In genomic region chr14:100238419-100239199, GRCh38 we compare ENCODE assay signal across 1 cellular context.
A peak's percentile ranks its signal among the peaks of the same experiment; 100 is the strongest.
TF ChIP-seq lines count a peak whose summit lies in the region.

Gene YY1, plus strand, starts transcription at chr14:100239144. Its CDS starts 101 bp downstream, at chr14:100239245.

TF ChIP-seq in A549, 52 proteins besides CTCF, POLR2A, EP300 and RAD21 (continued from another document):
- TF ChIP-seq, protein P1, sequence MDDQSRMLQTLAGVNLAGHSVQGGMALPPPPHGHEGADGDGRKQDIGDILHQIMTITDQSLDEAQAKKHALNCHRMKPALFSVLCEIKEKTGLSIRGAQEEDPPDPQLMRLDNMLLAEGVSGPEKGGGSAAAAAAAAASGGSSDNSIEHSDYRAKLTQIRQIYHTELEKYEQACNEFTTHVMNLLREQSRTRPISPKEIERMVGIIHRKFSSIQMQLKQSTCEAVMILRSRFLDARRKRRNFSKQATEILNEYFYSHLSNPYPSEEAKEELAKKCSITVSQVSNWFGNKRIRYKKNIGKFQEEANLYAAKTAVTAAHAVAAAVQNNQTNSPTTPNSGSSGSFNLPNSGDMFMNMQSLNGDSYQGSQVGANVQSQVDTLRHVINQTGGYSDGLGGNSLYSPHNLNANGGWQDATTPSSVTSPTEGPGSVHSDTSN (IDR thresholded peaks at IDR 0.05): peak; percentile 47; the same call in 1 of the 2 replicates
- TF ChIP-seq RARB (CRISPR knock-in tag; IDR thresholded peaks at IDR 0.05): no peak
- TF ChIP-seq, protein P2, sequence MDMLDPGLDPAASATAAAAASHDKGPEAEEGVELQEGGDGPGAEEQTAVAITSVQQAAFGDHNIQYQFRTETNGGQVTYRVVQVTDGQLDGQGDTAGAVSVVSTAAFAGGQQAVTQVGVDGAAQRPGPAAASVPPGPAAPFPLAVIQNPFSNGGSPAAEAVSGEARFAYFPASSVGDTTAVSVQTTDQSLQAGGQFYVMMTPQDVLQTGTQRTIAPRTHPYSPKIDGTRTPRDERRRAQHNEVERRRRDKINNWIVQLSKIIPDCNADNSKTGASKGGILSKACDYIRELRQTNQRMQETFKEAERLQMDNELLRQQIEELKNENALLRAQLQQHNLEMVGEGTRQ (IDR thresholded peaks at IDR 0.05): no peak
- no peak for TF ChIP-seq EHMT2 (IDR thresholded peaks at IDR 0.05; ENCODE audit: low read depth)
- 0 out of 2 replicates have a peak, but pooled peaks have one; percentile 56 for TF ChIP-seq RFX5 (IDR thresholded peaks at IDR 0.05)
- TF ChIP-seq, protein P3, sequence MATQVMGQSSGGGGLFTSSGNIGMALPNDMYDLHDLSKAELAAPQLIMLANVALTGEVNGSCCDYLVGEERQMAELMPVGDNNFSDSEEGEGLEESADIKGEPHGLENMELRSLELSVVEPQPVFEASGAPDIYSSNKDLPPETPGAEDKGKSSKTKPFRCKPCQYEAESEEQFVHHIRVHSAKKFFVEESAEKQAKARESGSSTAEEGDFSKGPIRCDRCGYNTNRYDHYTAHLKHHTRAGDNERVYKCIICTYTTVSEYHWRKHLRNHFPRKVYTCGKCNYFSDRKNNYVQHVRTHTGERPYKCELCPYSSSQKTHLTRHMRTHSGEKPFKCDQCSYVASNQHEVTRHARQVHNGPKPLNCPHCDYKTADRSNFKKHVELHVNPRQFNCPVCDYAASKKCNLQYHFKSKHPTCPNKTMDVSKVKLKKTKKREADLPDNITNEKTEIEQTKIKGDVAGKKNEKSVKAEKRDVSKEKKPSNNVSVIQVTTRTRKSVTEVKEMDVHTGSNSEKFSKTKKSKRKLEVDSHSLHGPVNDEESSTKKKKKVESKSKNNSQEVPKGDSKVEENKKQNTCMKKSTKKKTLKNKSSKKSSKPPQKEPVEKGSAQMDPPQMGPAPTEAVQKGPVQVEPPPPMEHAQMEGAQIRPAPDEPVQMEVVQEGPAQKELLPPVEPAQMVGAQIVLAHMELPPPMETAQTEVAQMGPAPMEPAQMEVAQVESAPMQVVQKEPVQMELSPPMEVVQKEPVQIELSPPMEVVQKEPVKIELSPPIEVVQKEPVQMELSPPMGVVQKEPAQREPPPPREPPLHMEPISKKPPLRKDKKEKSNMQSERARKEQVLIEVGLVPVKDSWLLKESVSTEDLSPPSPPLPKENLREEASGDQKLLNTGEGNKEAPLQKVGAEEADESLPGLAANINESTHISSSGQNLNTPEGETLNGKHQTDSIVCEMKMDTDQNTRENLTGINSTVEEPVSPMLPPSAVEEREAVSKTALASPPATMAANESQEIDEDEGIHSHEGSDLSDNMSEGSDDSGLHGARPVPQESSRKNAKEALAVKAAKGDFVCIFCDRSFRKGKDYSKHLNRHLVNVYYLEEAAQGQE (IDR thresholded peaks at IDR 0.05): peak; percentile 86
